25 cellular contexts compared by ENCODE assay signal in the genomic region with DNA sequence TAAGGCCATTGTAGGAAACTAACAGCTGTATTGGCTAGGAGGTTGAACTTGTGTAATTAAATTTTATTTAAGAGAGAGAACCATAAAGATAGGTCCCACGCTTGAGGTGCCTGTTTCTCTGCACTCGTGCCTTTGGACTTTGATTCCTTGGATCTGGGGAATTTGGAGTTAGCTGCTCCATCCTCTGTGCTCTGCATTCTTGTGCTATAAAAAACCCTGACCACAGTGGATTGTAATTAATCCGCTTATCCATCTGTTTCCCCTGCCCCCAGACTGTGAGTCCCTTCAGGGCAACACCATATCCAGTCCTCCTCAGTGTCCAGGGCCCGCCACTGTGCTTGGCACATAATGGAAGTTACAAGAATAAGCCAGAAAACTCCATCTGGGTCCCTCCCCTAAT.
DNase-seq lines count a peak whose midpoint lies in the region; ATAC-seq and TF ChIP-seq lines count a peak whose summit lies in the region.
"Had no signal": no experiment of that assay in that cellular context is flagged by ENCODE, and none has a peak within 500 bp of the region (broad histone marks: within the 10 kb centered on the region; RNA-seq: fewer than 3 reads in every experiment).

No MANE protein-coding gene starts in this region.

- H3K36me3 ChIP-seq in smooth muscle cell (ENCODE audit: low read depth) = no peaks in the 10 kb centered on the region
- H3K36me3 ChIP-seq: ascending aorta, gastrocnemius medialis, neutrophil had no signal

- H3K4me2 ChIP-seq in smooth muscle cell = peak overlapping the region; percentile 75

- 17% methylated on average over 4 of the region's 4 CpGs for WGBS in smooth muscle cell (ENCODE audit: low lambda C conversion rate)

- H3K9ac ChIP-seq in smooth muscle cell (ENCODE audit: low read depth) = no peak overlapping the region

- no peak overlapping the region for H2AFZ ChIP-seq in smooth muscle cell (ENCODE audit: low read depth)

- TF ChIP-seq CTCF in smooth muscle cell (IDR thresholded peaks at IDR 0.05; ENCODE audit: borderline replicate concordance, insufficient read depth, poor library complexity, severe bottlenecking) = no peak

- H3K4me3 ChIP-seq in smooth muscle cell = no peak overlapping the region
- H3K4me3 ChIP-seq: ascending aorta, gastrocnemius medialis, K562, psoas muscle, skin epidermis, thoracic aorta had no signal

- DNase-seq in Daoy (ENCODE audit: low read depth) = peak; percentile 2
- DNase-seq in NCI-H82 (lab: John Stamatoyannopoulos, UW) = peak; percentile 91
- DNase-seq in fibroblast of peridontal ligament (ENCODE audit: extremely low read depth) = peak; percentile 31
- no peak for DNase-seq in smooth muscle cell (lab: John Stamatoyannopoulos, UW; ENCODE audit: unreplicated experiment)
- no peak for DNase-seq in stimulated activated naive CD4-positive, alpha-beta T cell (lab: John Stamatoyannopoulos, UW)
- DNase-seq in NCI-H2107 (lab: John Stamatoyannopoulos, UW) = no peak
- DNase-seq: activated CD4-positive, alpha-beta T cell treated with anti-CD3 and anti-CD28 coated beads for 1 hour; activated T-cell treated with anti-CD3 and anti-CD28 coated beads, Interleukin-2, amount 50 U/mL, for 72 hours; central memory CD4-positive, alpha-beta T cell; COR-L47; gastrocnemius medialis; H9; kidney; MM.1S; NCI-H2171 treated with DMSO at 0.1 percent for 48 hours; NCI-H526 treated with DMSO at 0.1 percent for 48 hours; psoas muscle; stimulated activated naive CD4-positive, alpha-beta T cell treated with Interleukin-2 at 50 U/mL for 16 hours had no signal

- H3K27ac ChIP-seq in smooth muscle cell (ENCODE audit: low read depth) = peak overlapping the region; percentile 50
- H3K27ac ChIP-seq: ascending aorta, epithelial cell of prostate, gastrocnemius medialis, neutrophil, psoas muscle, skin epidermis, thoracic aorta had no signal

- H3K9me3 ChIP-seq in smooth muscle cell (replicated peaks; ENCODE audit: low read depth) = no peaks in the 10 kb centered on the region
- H3K9me3 ChIP-seq: ascending aorta, gastrocnemius medialis, neutrophil, psoas muscle, thoracic aorta had no signal

- no peaks in the 10 kb centered on the region for H3K27me3 ChIP-seq in smooth muscle cell (ENCODE audit: low read depth)
- H3K27me3 ChIP-seq: ascending aorta, gastrocnemius medialis, neutrophil had no signal

- peaks cover 3% of the 10 kb centered on the region for H3F3A ChIP-seq in smooth muscle cell (ENCODE audit: low read depth)

- ATAC-seq in GM21367 (IDR thresholded peaks at IDR 0.05; ENCODE audit: unreplicated experiment) = no peak
- ATAC-seq: activated T-cell treated with anti-CD3 and anti-CD28 coated beads, Interleukin-2, amount 50 U/mL, for 72 hours; gastrocnemius medialis; K562 had no signal

- H3K4me1 ChIP-seq in smooth muscle cell (ENCODE audit: low read depth) = peaks cover 3% of the 10 kb centered on the region
- H3K4me1 ChIP-seq: ascending aorta, gastrocnemius medialis, psoas muscle had no signal

- H4K20me1 ChIP-seq in smooth muscle cell (ENCODE audit: low read depth) = no peaks in the 10 kb centered on the region

- H3K79me2 ChIP-seq in smooth muscle cell (ENCODE audit: low read depth) = no peaks in the 10 kb centered on the region

Comparison
In these comparisons a context has a peak if more than half of its experiments do, and no peak if none do; other contexts are left out.
1. DNase-seq: peak in Daoy (single experiment), NCI-H82 (single experiment) and fibroblast of peridontal ligament (single experiment); none in smooth muscle cell (single experiment), stimulated activated naive CD4-positive, alpha-beta T cell (0 of 6) and NCI-H2107 (single experiment).